Comparison of ENCODE assay signal across 1 cellular context in genomic region chr12:27014085-27014858, GRCh38.
TF ChIP-seq lines count a peak whose summit lies in the region.

Gene TM7SF3 (minus strand): TSS chr12:27014384. CDS start chr12:27014168, 216 bp downstream.

TF ChIP-seq in SK-N-SH, 30 proteins besides CTCF, POLR2A, EP300 and RAD21 (continued from another document):
- TF ChIP-seq RCOR1 (IDR thresholded peaks at IDR 0.05; ENCODE audit: low read length) (no peak), GATA2 (CRISPR knock-in tag; IDR thresholded peaks at IDR 0.05) (no peak; the same call in 1 of the 2 replicates), TCF12 (IDR thresholded peaks at IDR 0.05) (no peak; the same call in 1 of the 2 replicates), MEF2A (IDR thresholded peaks at IDR 0.05; ENCODE audit: borderline replicate concordance, low read depth) (peak; percentile 14; the same call in 1 of the 2 replicates), YY1 (IDR thresholded peaks at IDR 0.05; ENCODE audit: low read depth) (no peak; the same call in 1 of the 2 replicates), RXRA (IDR thresholded peaks at IDR 0.05; ENCODE audit: borderline replicate concordance, low read depth) (no peak), CHD2 (IDR thresholded peaks at IDR 0.05; ENCODE audit: low read length, partially characterized antibody) (peak; percentile 57)
- TF ChIP-seq, protein P1, sequence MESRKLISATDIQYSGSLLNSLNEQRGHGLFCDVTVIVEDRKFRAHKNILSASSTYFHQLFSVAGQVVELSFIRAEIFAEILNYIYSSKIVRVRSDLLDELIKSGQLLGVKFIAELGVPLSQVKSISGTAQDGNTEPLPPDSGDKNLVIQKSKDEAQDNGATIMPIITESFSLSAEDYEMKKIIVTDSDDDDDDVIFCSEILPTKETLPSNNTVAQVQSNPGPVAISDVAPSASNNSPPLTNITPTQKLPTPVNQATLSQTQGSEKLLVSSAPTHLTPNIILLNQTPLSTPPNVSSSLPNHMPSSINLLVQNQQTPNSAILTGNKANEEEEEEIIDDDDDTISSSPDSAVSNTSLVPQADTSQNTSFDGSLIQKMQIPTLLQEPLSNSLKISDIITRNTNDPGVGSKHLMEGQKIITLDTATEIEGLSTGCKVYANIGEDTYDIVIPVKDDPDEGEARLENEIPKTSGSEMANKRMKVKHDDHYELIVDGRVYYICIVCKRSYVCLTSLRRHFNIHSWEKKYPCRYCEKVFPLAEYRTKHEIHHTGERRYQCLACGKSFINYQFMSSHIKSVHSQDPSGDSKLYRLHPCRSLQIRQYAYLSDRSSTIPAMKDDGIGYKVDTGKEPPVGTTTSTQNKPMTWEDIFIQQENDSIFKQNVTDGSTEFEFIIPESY (IDR thresholded peaks at IDR 0.05; ENCODE audit: borderline replicate concordance, low read depth), result no peak
